In the genomic region with DNA sequence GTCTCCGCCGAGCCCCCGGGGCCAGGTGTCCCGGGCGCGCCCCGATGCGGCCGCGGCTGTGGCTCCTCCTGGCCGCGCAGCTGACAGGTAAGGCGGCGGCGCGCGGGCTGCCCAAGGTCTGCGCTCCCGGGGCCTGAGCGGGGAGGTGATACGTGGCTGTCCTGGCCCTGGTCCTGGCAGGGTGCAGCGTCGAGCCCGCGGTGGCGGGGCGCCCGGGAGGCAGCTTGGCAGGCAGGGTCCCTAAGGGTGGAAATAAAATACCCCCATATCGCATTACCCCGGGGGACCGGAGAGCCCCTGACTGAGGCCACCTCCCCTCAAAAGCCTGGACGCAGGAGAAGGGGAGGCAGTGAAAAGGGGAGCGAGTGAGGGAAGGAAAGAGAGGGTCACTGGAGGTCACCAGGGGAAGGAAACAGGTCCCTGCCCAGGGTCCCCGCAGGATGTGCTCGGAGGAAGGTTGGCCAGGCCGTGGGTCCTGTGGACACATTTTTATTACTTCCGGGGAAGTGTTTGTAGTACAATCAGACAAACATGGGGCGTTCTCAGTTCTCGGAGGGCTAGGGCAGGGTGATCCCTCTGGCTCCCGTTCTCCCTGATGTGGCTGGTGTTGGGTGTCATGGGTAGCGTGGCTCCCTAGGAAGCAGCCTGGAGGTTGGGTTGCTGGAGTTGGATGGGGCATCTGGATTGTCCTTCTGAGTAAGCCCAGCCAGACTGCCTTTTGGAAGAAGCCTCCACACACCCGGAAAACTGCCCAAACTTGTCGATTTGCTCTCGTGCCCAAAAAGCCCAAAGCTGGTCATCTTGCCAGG, we compare ENCODE assay signal across 11 cellular contexts. TPM values are rescaled to one million over a fixed set of nuclear protein-coding genes. Genes with fewer than 3 reads are reported as not detected.
DNase-seq lines count a peak whose midpoint lies in the region; ATAC-seq and TF ChIP-seq lines count a peak whose summit lies in the region.
"Not testable (repeated sequence)": the region's sequence is repeated elsewhere in the genome, so short reads cannot be mapped to it uniquely, and the experiment has no call there.
"Had no signal": no experiment of that assay in that cellular context is flagged by ENCODE, and none has a peak within 500 bp of the region (broad histone marks: within the 10 kb centered on the region; RNA-seq: fewer than 3 reads in every experiment).

No MANE protein-coding gene starts in this region.

- not testable (repeated sequence) for H3F3A ChIP-seq in neural progenitor cell (ENCODE audit: low read depth)

- not testable (repeated sequence) for H3K27ac Mint-ChIP-seq in activated CD8-positive, alpha-beta memory T cell treated with anti-CD3 and anti-CD28 coated beads, Interleukin-2, amount 10 ng/mL, durations not matched to agents 7 days and 5 days; neural progenitor cell; stimulated activated effector memory CD8-positive, alpha-beta T cell treated with anti-CD3 and anti-CD28 coated beads, Interleukin-12 subunit alpha, Interleukin-12 subunit beta, amount 100 ng/mL, for 72 hours

- not testable (repeated sequence) for H3K27ac ChIP-seq in foreskin keratinocyte, neural progenitor cell

- TF ChIP-seq CTCF in foreskin keratinocyte (conservative IDR thresholded peaks at IDR 0.05); neural progenitor cell (IDR thresholded peaks at IDR 0.05): not testable (repeated sequence)

- peak overlapping the region; percentile 78 for H3K4me2 ChIP-seq in neural progenitor cell

- H3K4me3 ChIP-seq in neural progenitor cell: peak overlapping the region; percentile 38

- not testable (repeated sequence) for H3K36me3 ChIP-seq in neural progenitor cell

- peak; percentile 13 for DNase-seq in GF-D8 (lab: John Stamatoyannopoulos, UW)
- DNase-seq in NCI-H2171 treated with DMSO at 0.1 percent for 48 hours (lab: John Stamatoyannopoulos, UW): peak; percentile 52
- DNase-seq in activated CD8-positive, alpha-beta memory T cell treated with anti-CD3 and anti-CD28 coated beads, Interleukin-2, amount 10 ng/mL, durations not matched to agents 7 days and 5 days; foreskin keratinocyte; stimulated activated effector memory CD8-positive, alpha-beta T cell treated with anti-CD3 and anti-CD28 coated beads, Interleukin-12 subunit alpha, Interleukin-12 subunit beta, amount 100 ng/mL, for 72 hours (ENCODE audit: low spot score in 2 of 2): not testable (repeated sequence)
- peak; percentile 39 for DNase-seq in iPS-NIHi11 (ENCODE audit: low spot score)
- peak; percentile 51 for DNase-seq in neural progenitor cell (ENCODE audit: low spot score)

- not testable (repeated sequence) for H4K20me1 ChIP-seq in neural progenitor cell (ENCODE audit: low read depth)

- peaks cover 26% of the 10 kb centered on the region for H3K27me3 Mint-ChIP-seq in activated CD8-positive, alpha-beta memory T cell treated with anti-CD3 and anti-CD28 coated beads, Interleukin-2, amount 10 ng/mL, durations not matched to agents 7 days and 5 days
- H3K27me3 Mint-ChIP-seq in neural progenitor cell (ENCODE audit: insufficient read depth, low read depth): not testable (repeated sequence)

- not testable (repeated sequence) for H3K36me3 Mint-ChIP-seq in activated CD8-positive, alpha-beta memory T cell treated with anti-CD3 and anti-CD28 coated beads, Interleukin-2, amount 10 ng/mL, durations not matched to agents 7 days and 5 days; neural progenitor cell; stimulated activated effector memory CD8-positive, alpha-beta T cell treated with anti-CD3 and anti-CD28 coated beads, Interleukin-12 subunit alpha, Interleukin-12 subunit beta, amount 100 ng/mL, for 72 hours

- not testable (repeated sequence) for H3K4me3 Mint-ChIP-seq in activated CD8-positive, alpha-beta memory T cell treated with anti-CD3 and anti-CD28 coated beads, Interleukin-2, amount 10 ng/mL, durations not matched to agents 7 days and 5 days; neural progenitor cell; stimulated activated effector memory CD8-positive, alpha-beta T cell treated with anti-CD3 and anti-CD28 coated beads, Interleukin-12 subunit alpha, Interleukin-12 subunit beta, amount 100 ng/mL, for 72 hours

- peaks cover 11% of the 10 kb centered on the region for H3K27me3 ChIP-seq in foreskin keratinocyte
- peaks cover 31% of the 10 kb centered on the region for H3K27me3 ChIP-seq in neural progenitor cell

- not testable (repeated sequence) for H3K4me1 ChIP-seq in foreskin keratinocyte, neural progenitor cell

- not testable (repeated sequence) for H3K4me1 Mint-ChIP-seq in activated CD8-positive, alpha-beta memory T cell treated with anti-CD3 and anti-CD28 coated beads, Interleukin-2, amount 10 ng/mL, durations not matched to agents 7 days and 5 days; neural progenitor cell; stimulated activated effector memory CD8-positive, alpha-beta T cell treated with anti-CD3 and anti-CD28 coated beads, Interleukin-12 subunit alpha, Interleukin-12 subunit beta, amount 100 ng/mL, for 72 hours

- H2AFZ ChIP-seq in neural progenitor cell (replicated peaks): not testable (repeated sequence)

- not testable (repeated sequence) for H3K9me3 Mint-ChIP-seq in activated CD8-positive, alpha-beta memory T cell treated with anti-CD3 and anti-CD28 coated beads, Interleukin-2, amount 10 ng/mL, durations not matched to agents 7 days and 5 days (ENCODE audit: low read depth); neural progenitor cell; stimulated activated effector memory CD8-positive, alpha-beta T cell treated with anti-CD3 and anti-CD28 coated beads, Interleukin-12 subunit alpha, Interleukin-12 subunit beta, amount 100 ng/mL, for 72 hours

- H3K79me2 ChIP-seq in neural progenitor cell (ENCODE audit: low read depth): not testable (repeated sequence)

- H3K9me3 ChIP-seq in neural progenitor cell (ENCODE audit: low read depth): not testable (repeated sequence)

- H3K9ac ChIP-seq in neural progenitor cell: not testable (repeated sequence)

- ATAC-seq in activated CD8-positive, alpha-beta memory T cell treated with anti-CD3 and anti-CD28 coated beads, Interleukin-2, amount 10 ng/mL, durations not matched to agents 7 days and 5 days: peak; percentile 31
- peak; percentile 35 for ATAC-seq in foreskin keratinocyte
- peak; percentile 14 for ATAC-seq in stimulated activated effector memory CD8-positive, alpha-beta T cell treated with anti-CD3 and anti-CD28 coated beads, Interleukin-12 subunit alpha, Interleukin-12 subunit beta, amount 100 ng/mL, for 72 hours

- CTCF ChIA-PET in activated CD8-positive, alpha-beta memory T cell treated with anti-CD3 and anti-CD28 coated beads, Interleukin-2, amount 10 ng/mL, durations not matched to agents 7 days and 5 days (lab: Charles Lee): not testable (repeated sequence)

RNA-seq across cellular contexts. Expression of gene CD8B2, which starts 0.4 kb away (rescaled TPM):
- total RNA-seq in activated CD8-positive, alpha-beta memory T cell treated with anti-CD3 and anti-CD28 coated beads, Interleukin-2, amount 10 ng/mL, durations not matched to agents 7 days and 5 days: 1 to 10 TPM; 3.7 to 7.0 TPM
- total RNA-seq in foreskin keratinocyte: not detected in 2 replicates
- not detected in 2 replicates for polyA plus RNA-seq in foreskin keratinocyte
- total RNA-seq in neural progenitor cell (ENCODE audit: low replicate concordance): not detected in 2 replicates
- total RNA-seq: activated CD4-positive, alpha-beta T cell treated with anti-CD3 and anti-CD28 coated beads, Interleukin-2, amount 10 ng/mL, durations not matched to agents 7 days and 5 days; mesenteric fat pad; occipital lobe; SK-MEL-5 had no signal

RNA-seq across cellular contexts. Expression of gene RGPD3, which starts 19.4 kb away (rescaled TPM):
- total RNA-seq in activated CD8-positive, alpha-beta memory T cell treated with anti-CD3 and anti-CD28 coated beads, Interleukin-2, amount 10 ng/mL, durations not matched to agents 7 days and 5 days: not detected
- total RNA-seq in foreskin keratinocyte (0.14 TPM in 2 replicates), neural progenitor cell (ENCODE audit: low replicate concordance) (0.07 and 0.25 TPM in 2 replicates)
- 0.02 TPM in 2 replicates for polyA plus RNA-seq in foreskin keratinocyte
- total RNA-seq: SK-MEL-5 had no signal
